20 cellular contexts compared by ENCODE assay signal in genomic region chr13:73129023-73129422, GRCh38.
"Had no signal": no experiment of that assay in that cellular context is flagged by ENCODE, and none has a peak within 500 bp of the region (broad histone marks: within the 10 kb centered on the region; RNA-seq: fewer than 3 reads in every experiment).

No MANE protein-coding gene starts in this region.

- H3K27me3 ChIP-seq: gastrocnemius medialis, heart right ventricle, neutrophil, right lobe of liver, suprapubic skin, tibial artery, upper lobe of left lung, uterus had no signal

- H3K27ac Mint-ChIP-seq: naive thymus-derived CD8-positive, alpha-beta T cell had no signal

- H3K27ac ChIP-seq: gastrocnemius medialis, heart right ventricle, neutrophil, psoas muscle, right lobe of liver, suprapubic skin, tibial artery, upper lobe of left lung, uterus had no signal

- H3K9me3 ChIP-seq: gastrocnemius medialis, neutrophil, psoas muscle, right lobe of liver, suprapubic skin, tibial artery, upper lobe of left lung, uterus had no signal

- H3K36me3 Mint-ChIP-seq: naive thymus-derived CD8-positive, alpha-beta T cell had no signal

- H3K36me3 ChIP-seq: gastrocnemius medialis, heart right ventricle, neutrophil, right lobe of liver, suprapubic skin, tibial artery, upper lobe of left lung, uterus had no signal

- H3K4me1 ChIP-seq: gastrocnemius medialis, heart right ventricle, psoas muscle, right lobe of liver, suprapubic skin, tibial artery, upper lobe of left lung, uterus had no signal

- H3K4me1 Mint-ChIP-seq: naive thymus-derived CD8-positive, alpha-beta T cell had no signal

- H3K9me3 Mint-ChIP-seq: naive thymus-derived CD8-positive, alpha-beta T cell had no signal

- ATAC-seq: esophagus mucosa; gastrocnemius medialis; heart right ventricle; left lobe of liver; naive thymus-derived CD8-positive, alpha-beta T cell; psoas muscle; right lobe of liver had no signal

- H3K4me3 Mint-ChIP-seq: naive thymus-derived CD8-positive, alpha-beta T cell had no signal

- DNase-seq: effector memory CD4-positive, alpha-beta T cell; gastrocnemius medialis; heart right ventricle; hypothalamus; islet precursor cell; mammary epithelial cell; naive thymus-derived CD8-positive, alpha-beta T cell; psoas muscle; retina; right lobe of liver; stimulated activated CD4-positive, alpha-beta T cell treated with anti-CD3 and anti-CD28 coated beads, Interleukin-1b, Interleukin-23, amount 100 ng/mL, for 48 hours; stimulated activated CD4-positive, alpha-beta T cell treated with anti-CD3 and anti-CD28 coated beads, Interleukin-4, amount 100 ng/mL, for 4 hours; stimulated activated naive CD4-positive, alpha-beta T cell; tibial artery; upper lobe of left lung; uterus had no signal

- H3K4me3 ChIP-seq: gastrocnemius medialis, heart right ventricle, psoas muscle, right lobe of liver, suprapubic skin, tibial artery, upper lobe of left lung, uterus had no signal
